Comparison of ENCODE assay signal across 1 cellular context in genomic region chr1:156920233-156921052, GRCh38.
TF ChIP-seq lines count a peak whose summit lies in the region.

TSS of gene LRRC71 (plus strand) at chr1:156920632. CDS start at chr1:156920804, 172 bp downstream.

TF ChIP-seq in HepG2, 621 proteins besides CTCF, POLR2A, EP300 and RAD21 (continued from another document):
- TF ChIP-seq ZBTB39 (CRISPR knock-in tag; IDR thresholded peaks at IDR 0.05) (no peak), HNRNPLL (IDR thresholded peaks at IDR 0.05; ENCODE audit: low read depth, low read length, poor library complexity, severe bottlenecking) (peak; percentile 66), RBFOX2 (IDR thresholded peaks at IDR 0.05; ENCODE audit: low read depth, low read length) (no peak), PHF20 (CRISPR knock-in tag; IDR thresholded peaks at IDR 0.05) (no peak), ZNF331 (CRISPR knock-in tag; IDR thresholded peaks at IDR 0.05) (0 out of 2 replicates have a peak, but pooled peaks have one; percentile 28), TARDBP (CRISPR knock-in tag; IDR thresholded peaks at IDR 0.05) (peak; percentile 40; the same call in 1 of the 2 replicates), AGO1 (IDR thresholded peaks at IDR 0.05; ENCODE audit: low read depth, low read length, poor library complexity, severe bottlenecking) (peak; percentile 70), MLX (CRISPR knock-in tag; IDR thresholded peaks at IDR 0.05) (no peak), FOXM1 (CRISPR knock-in tag; IDR thresholded peaks at IDR 0.05) (no peak), MXD3 (CRISPR knock-in tag; IDR thresholded peaks at IDR 0.05) (peak; percentile 44; the same call in 1 of the 2 replicates), KDM2A (CRISPR knock-in tag; IDR thresholded peaks at IDR 0.05; ENCODE audit: borderline replicate concordance, low read depth) (peak; percentile 79), KLF12 (CRISPR knock-in tag; IDR thresholded peaks at IDR 0.05; ENCODE audit: borderline replicate concordance) (no peak), NONO (IDR thresholded peaks at IDR 0.05) (no peak), NONO (CRISPR knock-in tag; conservative IDR thresholded peaks at IDR 0.05) (peak; percentile 76; the same call in 1 of the 2 replicates), HNF1B (CRISPR knock-in tag; IDR thresholded peaks at IDR 0.05) (0 out of 2 replicates have a peak, but pooled peaks have one; percentile 58), ZNF709 (CRISPR knock-in tag; IDR thresholded peaks at IDR 0.05) (no peak), SMC3 (IDR thresholded peaks at IDR 0.05; ENCODE audit: low read length) (peak; percentile 8; the same call in 1 of the 2 replicates), ZNF414 (CRISPR knock-in tag; IDR thresholded peaks at IDR 0.05) (no peak), CREB3 (CRISPR knock-in tag; IDR thresholded peaks at IDR 0.05) (no peak), ZBED4 (CRISPR knock-in tag; IDR thresholded peaks at IDR 0.05; ENCODE audit: borderline replicate concordance) (peak; percentile 85), REPIN1 (CRISPR knock-in tag; IDR thresholded peaks at IDR 0.05; ENCODE audit: borderline replicate concordance, low read depth) (0 out of 2 replicates have a peak, but pooled peaks have one; percentile 51), RXRA (CRISPR knock-in tag; IDR thresholded peaks at IDR 0.05) (peak; percentile 38; the same call in 1 of the 2 replicates), MYC (CRISPR knock-in tag; IDR thresholded peaks at IDR 0.05; ENCODE audit: borderline replicate concordance) (peak; percentile 73; the same call in 1 of the 2 replicates), SUZ12 (IDR thresholded peaks at IDR 0.05; ENCODE audit: low read depth, low read length) (0 out of 2 replicates have a peak, but pooled peaks have one; percentile 21), ZFP91 (CRISPR knock-in tag; IDR thresholded peaks at IDR 0.05; ENCODE audit: borderline replicate concordance) (peak; percentile 66; the same call in 1 of the 2 replicates), CBFB (CRISPR knock-in tag; IDR thresholded peaks at IDR 0.05) (peak; percentile 61; the same call in 1 of the 2 replicates), IKZF1 (IDR thresholded peaks at IDR 0.05) (no peak), MAF1 (CRISPR knock-in tag; IDR thresholded peaks at IDR 0.05; ENCODE audit: borderline replicate concordance) (no peak), ZNF691 (CRISPR knock-in tag; IDR thresholded peaks at IDR 0.05; ENCODE audit: borderline replicate concordance, low read depth) (peak; percentile 50; the same call in 1 of the 2 replicates), ZNF629 (CRISPR knock-in tag; conservative IDR thresholded peaks at IDR 0.05) (no peak), DNMT1 (CRISPR knock-in tag; IDR thresholded peaks at IDR 0.05) (peak; percentile 54; the same call in 1 of the 2 replicates), XRCC5 (optimal IDR thresholded peaks at IDR 0.05; ENCODE audit: low read length) (peak; percentile 76), ZNF674 (CRISPR knock-in tag; IDR thresholded peaks at IDR 0.05; ENCODE audit: low read depth) (no peak), MTF2 (CRISPR knock-in tag; IDR thresholded peaks at IDR 0.05; ENCODE audit: borderline replicate concordance) (peak; percentile 82; the same call in 1 of the 2 replicates), ZNF274 (CRISPR knock-in tag; IDR thresholded peaks at IDR 0.05) (0 out of 2 replicates have a peak, but pooled peaks have one; percentile 25), SAP130 (CRISPR knock-in tag; IDR thresholded peaks at IDR 0.05; ENCODE audit: low read depth) (peak; percentile 39; the same call in 1 of the 2 replicates), TEAD3 (CRISPR knock-in tag; optimal IDR thresholded peaks at IDR 0.05; ENCODE audit: borderline replicate concordance) (no peak), THRA (CRISPR knock-in tag; IDR thresholded peaks at IDR 0.05; ENCODE audit: borderline replicate concordance) (0 out of 2 replicates have a peak, but pooled peaks have one; percentile 44), BORCS8-MEF2B (CRISPR knock-in tag; IDR thresholded peaks at IDR 0.05) (peak; percentile 74; the same call in 1 of the 2 replicates)
TF ChIP-seq in HepG2: peak in this region for 63.
